Comparison of ENCODE assay signal across 10 cellular contexts in genomic region chr1:31981976-31982375, GRCh38. TPM values are rescaled to one million over a fixed set of nuclear protein-coding genes. Genes with fewer than 3 reads are reported as not detected.
DNase-seq lines count a peak whose midpoint lies in the region; ATAC-seq and TF ChIP-seq lines count a peak whose summit lies in the region.
"Had no signal": no experiment of that assay in that cellular context is flagged by ENCODE, and none has a peak within 500 bp of the region (broad histone marks: within the 10 kb centered on the region; RNA-seq: fewer than 3 reads in every experiment).

No MANE protein-coding gene starts in this region.

- H3K9me3 ChIP-seq in RWPE2 (ENCODE audit: severe bottlenecking): no peaks in the 10 kb centered on the region

- no peaks in the 10 kb centered on the region for H3K27me3 ChIP-seq in RWPE2 (ENCODE audit: insufficient read depth, poor library complexity, severe bottlenecking)

- TF ChIP-seq CTCF in RWPE2 (IDR thresholded peaks at IDR 0.05; ENCODE audit: poor library complexity, severe bottlenecking): no peak

- H3K4me1 Mint-ChIP-seq in stimulated activated naive CD8-positive, alpha-beta T cell treated with anti-CD3 and anti-CD28 coated beads, Interleukin-15, Interleukin-2, amounts not matched to agents 100 ng/mL and 50 ng/mL, for 24 hours (ENCODE audit: low read depth): peaks cover 50% of the 10 kb centered on the region

- no peak overlapping the region for H3K4me3 Mint-ChIP-seq in stimulated activated naive CD8-positive, alpha-beta T cell treated with anti-CD3 and anti-CD28 coated beads, Interleukin-15, Interleukin-2, amounts not matched to agents 100 ng/mL and 50 ng/mL, for 24 hours

- no peak for ATAC-seq in stimulated activated naive CD8-positive, alpha-beta T cell treated with anti-CD3 and anti-CD28 coated beads, Interleukin-15, Interleukin-2, amounts not matched to agents 100 U/mL and 50 U/mL, for 24 hours
- peak; percentile 40; the same call in 2 of the 3 replicates for ATAC-seq in RWPE2 (ENCODE audit: low read depth)
- ATAC-seq in HG02798 (IDR thresholded peaks at IDR 0.05; ENCODE audit: poor library complexity, unreplicated experiment): no peak
- ATAC-seq in HG02973 (IDR thresholded peaks at IDR 0.05; ENCODE audit: unreplicated experiment): no peak

- no peaks in the 10 kb centered on the region for H3K27me3 Mint-ChIP-seq in stimulated activated naive CD8-positive, alpha-beta T cell treated with anti-CD3 and anti-CD28 coated beads, Interleukin-15, Interleukin-2, amounts not matched to agents 100 ng/mL and 50 ng/mL, for 24 hours

- H3K36me3 ChIP-seq in RWPE2 (ENCODE audit: low read depth): no peaks in the 10 kb centered on the region

- no peak for DNase-seq in stimulated activated naive CD8-positive, alpha-beta T cell treated with anti-CD3 and anti-CD28 coated beads, Interleukin-15, Interleukin-2, amounts not matched to agents 100 U/mL and 50 U/mL, for 24 hours
- DNase-seq in RWPE2 (ENCODE audit: low spot score) (no peak), dermis blood vessel endothelial cell (peak; percentile 19), SW480 (ENCODE audit: low spot score) (no peak), amygdala (lab: John Stamatoyannopoulos, UW) (no peak)
- DNase-seq: activated CD4-positive, alpha-beta T cell treated with anti-CD3 and anti-CD28 coated beads for 1 hour; DMS79 had no signal

- peak overlapping the region; percentile 80 for H3K27ac Mint-ChIP-seq in stimulated activated naive CD8-positive, alpha-beta T cell treated with anti-CD3 and anti-CD28 coated beads, Interleukin-15, Interleukin-2, amounts not matched to agents 100 ng/mL and 50 ng/mL, for 24 hours

- H3K4me1 ChIP-seq in RWPE2 (ENCODE audit: insufficient read depth, poor library complexity, severe bottlenecking): no peaks in the 10 kb centered on the region

- H3K36me3 Mint-ChIP-seq in stimulated activated naive CD8-positive, alpha-beta T cell treated with anti-CD3 and anti-CD28 coated beads, Interleukin-15, Interleukin-2, amounts not matched to agents 100 ng/mL and 50 ng/mL, for 24 hours (ENCODE audit: low read depth): no peaks in the 10 kb centered on the region

- H3K9me3 Mint-ChIP-seq in stimulated activated naive CD8-positive, alpha-beta T cell treated with anti-CD3 and anti-CD28 coated beads, Interleukin-15, Interleukin-2, amounts not matched to agents 100 ng/mL and 50 ng/mL, for 24 hours: peaks cover 5% of the 10 kb centered on the region

- no peak overlapping the region for H3K4me3 ChIP-seq in RWPE2 (ENCODE audit: severe bottlenecking)

- no peak overlapping the region for H3K27ac ChIP-seq in RWPE2 (ENCODE audit: poor library complexity, severe bottlenecking)

RNA-seq across cellular contexts. Expression of gene KHDRBS1, which starts 31.7 kb away (rescaled TPM):
- 60.9 and 143 TPM in 2 replicates for total RNA-seq in dermis blood vessel endothelial cell

RNA-seq across cellular contexts. Expression of gene PTP4A2, which starts 43.8 kb away (rescaled TPM):
- total RNA-seq in dermis blood vessel endothelial cell: 199 and 243 TPM in 2 replicates
